11 cellular contexts compared by ENCODE assay signal in genomic region chr7:108287857-108288256, GRCh38.
"Had no signal": no experiment of that assay in that cellular context is flagged by ENCODE, and none has a peak within 500 bp of the region (broad histone marks: within the 10 kb centered on the region; RNA-seq: fewer than 3 reads in every experiment).

No MANE protein-coding gene starts in this region.

- DNase-seq: GM23248, GOT3, H7, H9, HCEC 1CT, HFFc6 had no signal

- H3K9me3 ChIP-seq: HAP-1 had no signal

- H3K36me3 ChIP-seq: HAP-1 had no signal

- H3K4me3 ChIP-seq: GM23248, GM23338, HAP-1 had no signal

- H3K4me2 ChIP-seq: GM23338 had no signal

- ATAC-seq: GM23338, HCT116 had no signal

- H2AFZ ChIP-seq: GM23248, GM23338 had no signal

- H3K27ac Mint-ChIP-seq: GM23338, H9, HFFc6 had no signal

- H3K9ac ChIP-seq: GM23248 had no signal

- FAIRE-seq: H1, H54 had no signal

- H3K9me3 Mint-ChIP-seq: GM23338, H9, HFFc6 had no signal

- H3K27ac ChIP-seq: GM23248 had no signal

- H3K4me3 Mint-ChIP-seq: GM23338, H9, HFFc6 had no signal

- H3K4me1 ChIP-seq: HAP-1 had no signal
